ENCODE assay signal across 20 cellular contexts in genomic region chr17:38627957-38628356, GRCh38. TPM values are rescaled to one million over a fixed set of nuclear protein-coding genes. Genes with fewer than 3 reads are reported as not detected.
DNase-seq lines count a peak whose midpoint lies in the region; ATAC-seq, FAIRE-seq and TF ChIP-seq lines count a peak whose summit lies in the region.
"Had no signal": no experiment of that assay in that cellular context is flagged by ENCODE, and none has a peak within 500 bp of the region (broad histone marks: within the 10 kb centered on the region; RNA-seq: fewer than 3 reads in every experiment).

No MANE protein-coding gene starts in this region.

- H3K9me1 ChIP-seq in K562 (ENCODE audit: control insufficient read depth, insufficient read depth, low read length) = no peaks in the 10 kb centered on the region

- no peak overlapping the region for H2AK5ac ChIP-seq in H9 (ENCODE audit: insufficient read length, low read length)

- WGBS in H9 (ENCODE audit: extremely low coverage, insufficient read length, low lambda C conversion rate) = no CpG with 5 or more reads among the region's 2 CpGs
- 64% methylated on average over 2 of the region's 2 CpGs for WGBS in K562 (ENCODE audit: insufficient coverage, low coverage, missing lambda C conversion rate)

- TF ChIP-seq EP300 in K562 (IDR thresholded peaks at IDR 0.05; ENCODE audit: low read length) = no peak

- H3K23ac ChIP-seq in H9 (ENCODE audit: insufficient read length, low read depth, low read length) = no peak overlapping the region

- H2AFZ ChIP-seq in H9 (ENCODE audit: low read length) (no peak overlapping the region), K562 (ENCODE audit: low read depth, low read length) (peak overlapping the region; percentile 37; the same call in 1 of the 2 replicates), neural progenitor cell (replicated peaks) (peak overlapping the region; percentile 57)

- H3K36me3 ChIP-seq in K562 (ENCODE audit: control insufficient read depth, insufficient read depth, low read length) = no peaks in the 10 kb centered on the region
- H3K36me3 ChIP-seq in neural progenitor cell = no peaks in the 10 kb centered on the region
- H3K36me3 ChIP-seq: BE2C had no signal

- FAIRE-seq in K562 (lab: Jason Lieb, UNC) = no peak
- FAIRE-seq: A204.1, G401.6, GM12892, GM18507, H54 had no signal

- H3K4me2 ChIP-seq in H9 (ENCODE audit: insufficient read depth, insufficient read length, low read length) (no peak overlapping the region), K562 (ENCODE audit: insufficient read depth, low read length) (no peak overlapping the region), neural progenitor cell (no peak overlapping the region)
- H3K4me2 ChIP-seq: GM23338, KMS-11 had no signal

- H3K4me3 ChIP-seq in K562 = no peak overlapping the region
- no peak overlapping the region for H3K4me3 ChIP-seq in neural progenitor cell
- H3K4me3 ChIP-seq: GM23338 had no signal

- CTCF ChIA-PET in K562 (lab: Yijun Ruan, JAX; ENCODE audit: low intra/inter-chr PET ratio) = no interaction called here

- no peaks in the 10 kb centered on the region for H3K79me1 ChIP-seq in H9 (ENCODE audit: insufficient read depth, low read depth, low read length, poor library complexity, severe bottlenecking)

- peak; percentile 8 for DNase-seq in H9
- DNase-seq in K562 (ENCODE audit: extremely low read depth in 1 of 4, low spot score in 3 of 4) = no peak
- DNase-seq in neural progenitor cell (ENCODE audit: low spot score) = no peak
- no peak for DNase-seq in sciatic nerve (ENCODE audit: low spot score)
- no peak for DNase-seq in GDM1 (lab: John Stamatoyannopoulos, UW)
- DNase-seq in endothelial cell (ENCODE audit: low spot score) = no peak
- no peak for DNase-seq in mesothelial cell of epicardium (ENCODE audit: low spot score in 2 of 2, unreplicated experiment in 2 of 2)
- DNase-seq: C1 segment of cervical spinal cord; CD4-positive, CD25-positive, alpha-beta regulatory T cell; CD8-positive, alpha-beta memory T cell; COR-L47; DMS 273 treated with DMSO at 0.1 percent for 48 hours had no signal

- H2BK12ac ChIP-seq in H9 (ENCODE audit: insufficient read length, low read depth, low read length) = no peak overlapping the region

- H3K27me3 Mint-ChIP-seq in H9 (ENCODE audit: low read depth) (no peaks in the 10 kb centered on the region; the same call in 1 of the 2 replicates), neural progenitor cell (ENCODE audit: insufficient read depth, low read depth) (peaks cover 5% of the 10 kb centered on the region), endothelial cell (ENCODE audit: unreplicated experiment) (peaks cover 2% of the 10 kb centered on the region), mesothelial cell of epicardium (ENCODE audit: low read depth) (peaks cover 8% of the 10 kb centered on the region)

- no peak overlapping the region for H4K8ac ChIP-seq in H9 (replicated peaks; ENCODE audit: insufficient read length, low read depth, low read length)

- H2BK5ac ChIP-seq in H9 (ENCODE audit: insufficient read length, low read length) = no peak overlapping the region

- in situ Hi-C loops in K562 (cut with MboI) = no loop called here

- H3K9me3 ChIP-seq in H9 (ENCODE audit: control insufficient read depth, low read depth, low read length) (no peaks in the 10 kb centered on the region), K562 (replicated peaks; ENCODE audit: control insufficient read depth, insufficient read depth, low read depth, low read length) (no peaks in the 10 kb centered on the region), neural progenitor cell (ENCODE audit: low read depth) (no peaks in the 10 kb centered on the region)
- H3K9me3 ChIP-seq: BE2C had no signal

- no peak overlapping the region for H3K27ac ChIP-seq in H9 (ENCODE audit: insufficient read length, low read depth, low read length)
- H3K27ac ChIP-seq in K562 (ENCODE audit: extremely low read depth, low read depth, low read length) = no peak overlapping the region
- no peak overlapping the region for H3K27ac ChIP-seq in neural progenitor cell
- H3K27ac ChIP-seq: KMS-11 had no signal

- no peak overlapping the region for H2BK20ac ChIP-seq in H9 (ENCODE audit: low read depth, low read length, poor library complexity, severe bottlenecking)

- H3K18ac ChIP-seq in H9 (ENCODE audit: insufficient read length, low read depth, low read length) = no peak overlapping the region

- TF ChIP-seq RAD21 in K562 (CRISPR knock-in tag; conservative IDR thresholded peaks at IDR 0.05 in 1 of 2, IDR thresholded peaks at IDR 0.05 in 1 of 2) = no peak

- no peaks in the 10 kb centered on the region for H3F3A ChIP-seq in neural progenitor cell (ENCODE audit: low read depth)

- H3K14ac ChIP-seq in H9 (ENCODE audit: insufficient read depth, low read length) = no peak overlapping the region

- H3T11ph ChIP-seq in H9 (ENCODE audit: low read length) = no peak overlapping the region

- intact Hi-C loops in K562 (cut with micrococcal nuclease) = no loop called here
- intact Hi-C loops in sciatic nerve (cut with DNase I) = no loop called here

- no peak for TF ChIP-seq POLR2A in K562 (conservative IDR thresholded peaks at IDR 0.05)

- H4K91ac ChIP-seq in H9 (ENCODE audit: insufficient read length, low read depth, low read length) = no peak overlapping the region

- peaks cover 7% of the 10 kb centered on the region in 2 experiments for H3K9me3 Mint-ChIP-seq in H9
- peaks cover 6% of the 10 kb centered on the region for H3K9me3 Mint-ChIP-seq in neural progenitor cell
- no peaks in the 10 kb centered on the region for H3K9me3 Mint-ChIP-seq in endothelial cell (ENCODE audit: unreplicated experiment)
- H3K9me3 Mint-ChIP-seq in mesothelial cell of epicardium = no peaks in the 10 kb centered on the region
- H3K9me3 Mint-ChIP-seq: CD4-positive, CD25-positive, alpha-beta regulatory T cell; CD8-positive, alpha-beta memory T cell had no signal

- H3K27ac Mint-ChIP-seq in H9 (no peak overlapping the region), neural progenitor cell (no peak overlapping the region), endothelial cell (ENCODE audit: unreplicated experiment) (no peak overlapping the region), mesothelial cell of epicardium (no peak overlapping the region)
- H3K27ac Mint-ChIP-seq: CD4-positive, CD25-positive, alpha-beta regulatory T cell; CD8-positive, alpha-beta memory T cell; GM23338 had no signal

- no peak overlapping the region for H3K4me3 Mint-ChIP-seq in H9
- no peak overlapping the region for H3K4me3 Mint-ChIP-seq in neural progenitor cell
- no peak overlapping the region for H3K4me3 Mint-ChIP-seq in endothelial cell (ENCODE audit: unreplicated experiment)
- no peak overlapping the region for H3K4me3 Mint-ChIP-seq in mesothelial cell of epicardium
- H3K4me3 Mint-ChIP-seq: CD4-positive, CD25-positive, alpha-beta regulatory T cell; CD8-positive, alpha-beta memory T cell; GM23338 had no signal

- H4K20me1 ChIP-seq in H9 (ENCODE audit: control insufficient read depth, insufficient read depth, insufficient read length) (no peaks in the 10 kb centered on the region), K562 (replicated peaks; ENCODE audit: control insufficient read depth, insufficient read depth, low read length) (no peaks in the 10 kb centered on the region), neural progenitor cell (ENCODE audit: low read depth) (no peaks in the 10 kb centered on the region)

- TF ChIP-seq CTCF in H9 (conservative IDR thresholded peaks at IDR 0.05) = no peak
- no peak for TF ChIP-seq CTCF in K562 (IDR thresholded peaks at IDR 0.05 in 2 of 3, conservative IDR thresholded peaks at IDR 0.05 in 1 of 3; ENCODE audit: insufficient read depth in 2 of 3, low read depth in 1 of 3, low read length in 3 of 3)
- TF ChIP-seq CTCF in neural progenitor cell (IDR thresholded peaks at IDR 0.05) = no peak
- no peak for TF ChIP-seq CTCF in endothelial cell (IDR thresholded peaks at IDR 0.05; ENCODE audit: unreplicated experiment)
- TF ChIP-seq CTCF in mesothelial cell of epicardium (IDR thresholded peaks at IDR 0.05; ENCODE audit: unreplicated experiment) = no peak

- H4K5ac ChIP-seq in H9 (ENCODE audit: insufficient read length, low read depth, low read length) = no peak overlapping the region

- H3K4me1 ChIP-seq in H9 (ENCODE audit: insufficient read depth, low read length) (no peaks in the 10 kb centered on the region), K562 (replicated peaks in 1 of 2; ENCODE audit: control insufficient read depth in 2 of 2, insufficient read depth in 2 of 2, low read length in 2 of 2) (no peaks in the 10 kb centered on the region; a peak in 2 of 5 replicates), neural progenitor cell (no peaks in the 10 kb centered on the region)
- H3K4me1 ChIP-seq: BE2C had no signal

- no peaks in the 10 kb centered on the region for H3K79me2 ChIP-seq in H9 (ENCODE audit: insufficient read depth, low read length)
- H3K79me2 ChIP-seq in K562 (ENCODE audit: control insufficient read depth, insufficient read depth, low read length) = no peaks in the 10 kb centered on the region
- H3K79me2 ChIP-seq in neural progenitor cell (ENCODE audit: low read depth) = no peaks in the 10 kb centered on the region

- ATAC-seq in K562 (no peak), sciatic nerve (no peak)

- H3K27me3 ChIP-seq in H9 (ENCODE audit: insufficient read depth, low read length) (no peaks in the 10 kb centered on the region), K562 (ENCODE audit: control insufficient read depth in 2 of 2, insufficient read depth in 2 of 2, low read length in 2 of 2) (peaks cover 2 to 9% of the 10 kb centered on the region in 2 experiments; a peak in 3 of 5 replicates), neural progenitor cell (no peaks in the 10 kb centered on the region)
- H3K27me3 ChIP-seq: BE2C had no signal

- no peak overlapping the region for H2BK120ac ChIP-seq in H9 (ENCODE audit: low read depth, low read length, poor library complexity, severe bottlenecking)

- no TSS peak for BruUV-seq in K562 (replicated peaks; lab: Mats Ljungman, UMichigan)

- no peaks in the 10 kb centered on the region for H3K23me2 ChIP-seq in H9 (ENCODE audit: insufficient read length, low read depth, low read length, poor library complexity, severe bottlenecking)

- H3K56ac ChIP-seq in H9 (ENCODE audit: insufficient read length, low read depth, low read length) = no peak overlapping the region

- no peak overlapping the region for H2BK15ac ChIP-seq in H9 (ENCODE audit: low read depth, low read length)

- peaks cover 0 to 5% (median 3%) of the 10 kb centered on the region in 3 experiments; a peak in 5 of 7 replicates for H3K36me3 Mint-ChIP-seq in H9 (ENCODE audit: insufficient read depth in 1 of 3, low read depth in 3 of 3)
- no peaks in the 10 kb centered on the region for H3K36me3 Mint-ChIP-seq in neural progenitor cell
- H3K36me3 Mint-ChIP-seq in endothelial cell (ENCODE audit: low read depth, unreplicated experiment) = no peaks in the 10 kb centered on the region
- no peaks in the 10 kb centered on the region for H3K36me3 Mint-ChIP-seq in mesothelial cell of epicardium
- H3K36me3 Mint-ChIP-seq: CD4-positive, CD25-positive, alpha-beta regulatory T cell had no signal

- no peak overlapping the region for H3K4ac ChIP-seq in H9 (ENCODE audit: low read depth, low read length)

- H3K9ac ChIP-seq in H9 (ENCODE audit: extremely low read depth, insufficient read length, low read length) (no peak overlapping the region), K562 (ENCODE audit: insufficient read depth in 1 of 2, low read depth in 2 of 2, low read length in 2 of 2) (no peak overlapping the region), neural progenitor cell (no peak overlapping the region)
- H3K9ac ChIP-seq: KMS-11 had no signal

- POLR2A ChIA-PET in K562 (lab: Yijun Ruan, JAX) = interaction anchor here (0.5 kb wide), 1 partner anchor 38 kb away, joined by 4 read pairs; no protein-coding TSS in a partner anchor

- H3K4me1 Mint-ChIP-seq in H9 = peaks cover 0 to 7% of the 10 kb centered on the region in 2 experiments; a peak in 1 of 4 replicates
- peaks cover 4% of the 10 kb centered on the region for H3K4me1 Mint-ChIP-seq in neural progenitor cell
- H3K4me1 Mint-ChIP-seq in endothelial cell (ENCODE audit: unreplicated experiment) = no peaks in the 10 kb centered on the region
- H3K4me1 Mint-ChIP-seq in mesothelial cell of epicardium = peaks cover 4% of the 10 kb centered on the region
- H3K4me1 Mint-ChIP-seq: GM23338 had no signal

RNA-seq across cellular contexts. Expression of gene SRCIN1, which starts 22.2 kb away (rescaled TPM):
- total RNA-seq in H9 (2021) (6.7 and 6.9 TPM in 2 replicates), K562 (2014; rRNA removed) (0.04 TPM in 1 of 2 replicates, not detected in the other), K562 (2014; rRNA removed; fragmentation: Illumina TruSeq; extraction: Trizol) (not detected in 2 replicates), K562 (2015; rRNA removed; fragmentation: Illumina TruSeq; extraction: Trizol) (not detected in 2 replicates), K562 (2021) (0.33 and 0.40 TPM in 2 replicates), neural progenitor cell (ENCODE audit: low replicate concordance) (3.8 and 15.6 TPM in 2 replicates), sciatic nerve (4.5 TPM), endothelial cell (ENCODE audit: unreplicated experiment) (0.59 TPM), mesothelial cell of epicardium (19.4 to 21.4 TPM (median 20.8 TPM) in 3 replicates)
- 0.51 and 2.0 TPM in 2 replicates for total RNA-seq in K562 (2011; cell fraction: chromatin; rRNA removed; ENCODE audit: low replicate concordance)
- 0.17 and 0.26 TPM in 2 replicates for total RNA-seq in K562 (2011; cell fraction: nucleolus; rRNA removed)
- total RNA-seq in K562 (2011; cell fraction: nucleoplasm; rRNA removed) = 0.53 and 0.66 TPM in 2 replicates
- polyA plus RNA-seq in K562 (2011; rRNA removed) (0.04 and 0.13 TPM in 2 replicates), K562 (2014; fragmentation: Illumina TruSeq; extraction: Trizol) (0.09 and 0.15 TPM in 2 replicates), K562 (2014; fragmentation: Nextera tagmentation; extraction: Ambion mirVana) (not detected), K562 (2014; rRNA removed) (not detected in 2 replicates)
- polyA plus RNA-seq in K562 (2011; cell fraction: cytosol; rRNA removed) = 0.01 and 0.06 TPM in 2 replicates
- polyA plus RNA-seq in K562 (2011; cell fraction: nucleus; rRNA removed) = 0.17 and 1.9 TPM in 2 replicates
- 0.05 and 0.44 TPM in 2 replicates for polyA plus RNA-seq in K562 (2012)
- polyA minus RNA-seq in K562 (2011; rRNA and poly(A)+ RNA removed) = not detected in 2 replicates
- polyA minus RNA-seq in K562 (2011; cell fraction: cytosol; rRNA and poly(A)+ RNA removed) = not detected in 2 replicates
- polyA minus RNA-seq in K562 (2011; cell fraction: nucleus; rRNA and poly(A)+ RNA removed) = 0.13 TPM in 1 of 2 replicates, not detected in the other
- total RNA-seq: CD4-positive, CD25-positive, alpha-beta regulatory T cell had no signal
- polyA plus RNA-seq: CD4-positive, CD25-positive, alpha-beta regulatory T cell; CD8-positive, alpha-beta memory T cell had no signal

RNA-seq across cellular contexts. Expression of gene EPOP, which starts 46.8 kb away (rescaled TPM):
- 5.9 and 6.1 TPM in 2 replicates for total RNA-seq in H9 (2021)
- 1.5 and 3.4 TPM in 2 replicates for total RNA-seq in K562 (2011; cell fraction: chromatin; rRNA removed; ENCODE audit: low replicate concordance)
- 3.6 and 4.3 TPM in 2 replicates for total RNA-seq in K562 (2011; cell fraction: nucleolus; rRNA removed)
- total RNA-seq in K562 (2011; cell fraction: nucleoplasm; rRNA removed) = 2.3 and 3.1 TPM in 2 replicates
- 5.9 and 7.3 TPM in 2 replicates for total RNA-seq in K562 (2014; rRNA removed)
- 4.3 and 4.6 TPM in 2 replicates for total RNA-seq in K562 (2014; rRNA removed; fragmentation: Illumina TruSeq; extraction: Trizol)
- total RNA-seq in K562 (2015; rRNA removed; fragmentation: Illumina TruSeq; extraction: Trizol) = 3.7 and 3.8 TPM in 2 replicates
- 9.4 and 10.6 TPM in 2 replicates for total RNA-seq in K562 (2021)
- 1.3 and 3.0 TPM in 2 replicates for polyA plus RNA-seq in K562 (2011; rRNA removed)
- polyA plus RNA-seq in K562 (2011; cell fraction: cytosol; rRNA removed) = 1.4 and 5.8 TPM in 2 replicates
- 1.4 and 3.2 TPM in 2 replicates for polyA plus RNA-seq in K562 (2011; cell fraction: nucleus; rRNA removed)
- 2.6 and 6.0 TPM in 2 replicates for polyA plus RNA-seq in K562 (2012)
- polyA plus RNA-seq in K562 (2014; fragmentation: Illumina TruSeq; extraction: Trizol) = 4.3 and 4.7 TPM in 2 replicates
- polyA plus RNA-seq in K562 (2014; fragmentation: Nextera tagmentation; extraction: Ambion mirVana) = under 1 TPM; 0.41 to 0.62 TPM
- polyA plus RNA-seq in K562 (2014; rRNA removed) = 5.0 and 5.2 TPM in 2 replicates
- polyA minus RNA-seq in K562 (2011; rRNA and poly(A)+ RNA removed) = 2.1 and 3.9 TPM in 2 replicates
- polyA minus RNA-seq in K562 (2011; cell fraction: cytosol; rRNA and poly(A)+ RNA removed) = 2.0 and 4.8 TPM in 2 replicates
- polyA minus RNA-seq in K562 (2011; cell fraction: nucleus; rRNA and poly(A)+ RNA removed) = 1.8 and 2.3 TPM in 2 replicates
- total RNA-seq in neural progenitor cell (ENCODE audit: low replicate concordance) = 8.0 and 19.3 TPM in 2 replicates
- total RNA-seq in sciatic nerve = 1.5 TPM
- total RNA-seq in endothelial cell (ENCODE audit: unreplicated experiment) = 1.3 TPM
- total RNA-seq in mesothelial cell of epicardium = 3.7 to 4.0 TPM (median 3.8 TPM) in 3 replicates
